ENCODE assay signal across 24 cellular contexts in the genomic region with DNA sequence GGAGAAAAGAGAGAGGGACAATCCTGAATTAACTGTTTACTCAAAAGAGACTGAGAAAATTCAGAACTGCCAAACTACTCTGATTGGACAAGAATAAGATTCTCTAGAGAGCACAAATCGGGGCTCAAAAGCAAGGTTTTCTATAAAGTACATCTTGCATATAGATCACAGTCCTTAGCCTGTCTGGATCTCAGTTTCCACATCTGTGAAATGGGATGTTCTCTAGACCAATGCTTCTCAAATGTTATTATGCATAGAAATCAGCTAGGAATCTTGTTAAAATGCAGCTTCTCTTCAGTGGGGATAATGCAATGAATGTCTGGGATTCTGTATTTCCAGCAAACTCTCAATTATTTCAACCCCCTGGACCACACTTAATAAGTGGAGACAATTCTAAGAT.
DNase-seq lines count a peak whose midpoint lies in the region; ATAC-seq and TF ChIP-seq lines count a peak whose summit lies in the region.
"Had no signal": no experiment of that assay in that cellular context is flagged by ENCODE, and none has a peak within 500 bp of the region (broad histone marks: within the 10 kb centered on the region; RNA-seq: fewer than 3 reads in every experiment).

No MANE protein-coding gene starts in this region.

- peak overlapping the region; percentile 99 for H2BK20ac ChIP-seq in IMR-90 (ENCODE audit: low read depth, low read length)

- H2AFZ ChIP-seq in IMR-90 (replicated peaks; ENCODE audit: low read length, poor library complexity) = no peak overlapping the region

- H3K18ac ChIP-seq in IMR-90 (ENCODE audit: low read depth, low read length) = peak overlapping the region; percentile 58

- H3K9me1 ChIP-seq in IMR-90 (ENCODE audit: insufficient read depth, low read length) = peaks cover 32% of the 10 kb centered on the region

- H4K91ac ChIP-seq in IMR-90 (ENCODE audit: insufficient read depth, low read depth, low read length) = peak overlapping the region; percentile 98

- in situ Hi-C loops in IMR-90 (cut with MboI; ENCODE audit: low sequenced_read_pairs) = no loop called here

- H3K27ac Mint-ChIP-seq in memory B cell = peak overlapping the region; percentile 64
- H3K27ac Mint-ChIP-seq: CD8-positive, alpha-beta T cell had no signal

- H3K27me3 Mint-ChIP-seq in memory B cell = no peaks in the 10 kb centered on the region

- no peak overlapping the region for H3K4me2 ChIP-seq in IMR-90 (ENCODE audit: low read depth, low read length)

- H3K56ac ChIP-seq in IMR-90 (ENCODE audit: extremely low read depth, insufficient read depth, low read length) = peak overlapping the region; percentile 69; the same call in 1 of the 2 replicates

- H4K8ac ChIP-seq in IMR-90 (ENCODE audit: low read depth in 2 of 2, low read length in 2 of 2) = peak overlapping the region; percentile 64 to 94

- BruUV-seq in IMR-90 (replicated peaks; lab: Mats Ljungman, UMichigan) = no TSS peak

- H3K4me3 ChIP-seq in AG04450 (ENCODE audit: low read depth, low read length) (no peak overlapping the region), IMR-90 (ENCODE audit: insufficient read depth, low read depth, low read length) (no peak overlapping the region), SJSA1 (no peak overlapping the region)
- H3K4me3 ChIP-seq: HAP-1, MG63, Peyer's patch, SK-N-MC had no signal

- H3K9me3 ChIP-seq in AG04450 (ENCODE audit: control insufficient read depth, insufficient read depth, low read length) (peaks cover 4% of the 10 kb centered on the region; the same call in 1 of the 2 replicates), IMR-90 (ENCODE audit: control insufficient read depth, insufficient read depth, low read length) (no peaks in the 10 kb centered on the region), SJSA1 (replicated peaks) (no peaks in the 10 kb centered on the region)
- H3K9me3 ChIP-seq: HAP-1, MG63, Peyer's patch had no signal

- no peaks in the 10 kb centered on the region for H4K20me1 ChIP-seq in IMR-90 (ENCODE audit: insufficient read depth, low read length)

- TF ChIP-seq POLR2A in IMR-90 (IDR thresholded peaks at IDR 0.05; ENCODE audit: low read depth, low read length) = no peak

- H3K4ac ChIP-seq in IMR-90 (ENCODE audit: low read depth, low read length) = peak overlapping the region; percentile 97

- intact Hi-C loops in IMR-90 (cut with micrococcal nuclease) = no loop called here

- H3K14ac ChIP-seq in IMR-90 (replicated peaks; ENCODE audit: low read depth, low read length) = peak overlapping the region; percentile 98

- no CpG with 5 or more reads among the region's 1 CpG for WGBS in IMR-90 (ENCODE audit: extremely low coverage in 2 of 2, insufficient read length in 1 of 2), 2 experiments

- H2AK9ac ChIP-seq in IMR-90 (replicated peaks; ENCODE audit: low read depth, low read length, poor library complexity) = peak overlapping the region; percentile 83

- no peak for TF ChIP-seq RAD21 in IMR-90 (IDR thresholded peaks at IDR 0.05; ENCODE audit: low read length)

- CTCF ChIA-PET in AG04450 (lab: Charles Lee) = interaction anchor here (1.5 to 1.7 kb wide), 3 partner anchors 91 to 510 kb away, joined by 5 to 6 read pairs (median 5); no protein-coding TSS in a partner anchor
- CTCF ChIA-PET in IMR-90 (lab: Yijun Ruan, JAX) = no interaction called here

- no peaks in the 10 kb centered on the region for H3K36me3 Mint-ChIP-seq in memory B cell
- H3K36me3 Mint-ChIP-seq: CD8-positive, alpha-beta T cell had no signal

- peak overlapping the region; percentile 80 for H2BK5ac ChIP-seq in IMR-90 (ENCODE audit: low read depth, low read length, poor library complexity, severe bottlenecking)

- H2BK15ac ChIP-seq in IMR-90 (ENCODE audit: low read depth, low read length) = peak overlapping the region; percentile 96

- ATAC-seq in IMR-90 (ENCODE audit: low read depth) (no peak), memory B cell (ENCODE audit: low read depth) (no peak), GM21717 (IDR thresholded peaks at IDR 0.05; ENCODE audit: unreplicated experiment) (no peak), HG03520 (IDR thresholded peaks at IDR 0.05; ENCODE audit: unreplicated experiment) (no peak), HG02973 (IDR thresholded peaks at IDR 0.05; ENCODE audit: unreplicated experiment) (no peak)

- no peaks in the 10 kb centered on the region for H3K9me3 Mint-ChIP-seq in memory B cell
- H3K9me3 Mint-ChIP-seq: CD8-positive, alpha-beta T cell; HFFc6 had no signal

- peak overlapping the region; percentile 99 for H2BK120ac ChIP-seq in IMR-90 (ENCODE audit: low read depth, low read length)

- H3K23ac ChIP-seq in IMR-90 (ENCODE audit: low read depth, low read length) = peak overlapping the region; percentile 90

- H3K27ac ChIP-seq in AG04450 (ENCODE audit: low read depth, low read length) (peak overlapping the region; percentile 78), IMR-90 (ENCODE audit: insufficient read depth, low read length) (peak overlapping the region; percentile 64), SJSA1 (peak overlapping the region; percentile 50)
- H3K27ac ChIP-seq: C4-2B, HL-60, SK-N-MC had no signal

- dilution Hi-C loops in IMR-90 (cut with HindIII; ENCODE audit: low sequenced_read_pairs, unreplicated experiment) = no loop called here

- TF ChIP-seq CTCF in AG04450 (IDR thresholded peaks at IDR 0.05; ENCODE audit: low read depth, low read length) (no peak), IMR-90 (conservative IDR thresholded peaks at IDR 0.05; ENCODE audit: low read depth, low read length) (no peak)

- POLR2A ChIA-PET in AG04450 (lab: Yijun Ruan, JAX) (interaction anchor here (2.3 kb wide), 1 partner anchor 10 kb away, joined by 9 read pairs; no protein-coding TSS in a partner anchor), IMR-90 (lab: Charles Lee; ENCODE audit: unreplicated experiment) (interaction anchor here (2.0 kb wide), 1 partner anchor 10 kb away, joined by 6 read pairs; no protein-coding TSS in a partner anchor)

- no peak overlapping the region for H3K9ac ChIP-seq in IMR-90 (ENCODE audit: low read depth, low read length)

- H3K4me3 Mint-ChIP-seq in memory B cell = no peak overlapping the region
- H3K4me3 Mint-ChIP-seq: HFFc6 had no signal

- peak overlapping the region; percentile 80 for H4K5ac ChIP-seq in IMR-90 (ENCODE audit: low read depth, low read length)

- H3K27me3 ChIP-seq in AG04450 (ENCODE audit: control insufficient read depth, insufficient read depth, low read length) (no peaks in the 10 kb centered on the region), IMR-90 (ENCODE audit: control insufficient read depth, insufficient read depth, low read length) (no peaks in the 10 kb centered on the region), SJSA1 (replicated peaks) (no peaks in the 10 kb centered on the region)
- H3K27me3 ChIP-seq: MG63, Peyer's patch had no signal

- H3K79me1 ChIP-seq in IMR-90 (ENCODE audit: low read depth in 1 of 2, low read length in 2 of 2) = peaks cover 0 to 49% of the 10 kb centered on the region in 2 experiments; a peak in 2 of 4 replicates

- peaks cover 39% of the 10 kb centered on the region for H3K4me1 Mint-ChIP-seq in memory B cell

- no peak for DNase-seq in AG04450 (ENCODE audit: low read depth, low spot score)
- no peak for DNase-seq in IMR-90
- no peak for DNase-seq in SJSA1 (ENCODE audit: low read depth in 1 of 2, low spot score in 2 of 2)
- DNase-seq in memory B cell (ENCODE audit: low spot score in 2 of 2) = no peak
- no peak for DNase-seq in SW480 (ENCODE audit: low spot score)
- DNase-seq: CD8-positive, alpha-beta T cell; DMS 273 treated with DMSO at 0.1 percent for 48 hours; DMS79; GOT3; MG63; NCI-H2029 treated with DMSO at 0.1 percent for 48 hours; NCI-H446 treated with DMSO at 0.1 percent for 48 hours; NCI-H526; NCI-H82; SHP77 treated with DMSO at 0.1 percent for 48 hours had no signal

- H3K4me1 ChIP-seq in IMR-90 (ENCODE audit: control insufficient read depth, insufficient read depth, low read length) = peaks cover 26% of the 10 kb centered on the region
- H3K4me1 ChIP-seq in SJSA1 (replicated peaks) = peaks cover 57% of the 10 kb centered on the region
- H3K4me1 ChIP-seq: HAP-1, Peyer's patch had no signal

- no peaks in the 10 kb centered on the region for H3K36me3 ChIP-seq in IMR-90 (ENCODE audit: control insufficient read depth, insufficient read depth, low read length)
- no peaks in the 10 kb centered on the region for H3K36me3 ChIP-seq in SJSA1
- H3K36me3 ChIP-seq: HAP-1, MG63, Peyer's patch had no signal

- peak overlapping the region; percentile 95 for H2AK5ac ChIP-seq in IMR-90 (ENCODE audit: low read depth, low read length)

TF ChIP-seq in IMR-90, 13 proteins besides CTCF, POLR2A, EP300 and RAD21 (continues in another document):
- TF ChIP-seq USF2 (IDR thresholded peaks at IDR 0.05; ENCODE audit: low read depth, low read length) (no peak), RFX5 (IDR thresholded peaks at IDR 0.05; ENCODE audit: low read depth, low read length) (no peak), NFE2L2 (IDR thresholded peaks at IDR 0.05; ENCODE audit: low read depth, low read length) (no peak), SMC3 (IDR thresholded peaks at IDR 0.05; ENCODE audit: low read depth, low read length) (no peak), FOS (IDR thresholded peaks at IDR 0.05; ENCODE audit: low read depth, low read length) (no peak), MAZ (IDR thresholded peaks at IDR 0.05; ENCODE audit: borderline replicate concordance, low read depth, low read length) (no peak), CEBPB (IDR thresholded peaks at IDR 0.05; ENCODE audit: low read depth, low read length) (no peak), RCOR1 (IDR thresholded peaks at IDR 0.05; ENCODE audit: insufficient replicate concordance, low read length) (no peak), MAFK (IDR thresholded peaks at IDR 0.05; ENCODE audit: low read depth, low read length) (no peak), CHD1 (IDR thresholded peaks at IDR 0.05; ENCODE audit: low read depth, low read length) (no peak), MXI1 (IDR thresholded peaks at IDR 0.05; ENCODE audit: borderline replicate concordance, low read depth, low read length) (no peak), ELK1 (IDR thresholded peaks at IDR 0.05; ENCODE audit: borderline replicate concordance, low read depth, low read length) (no peak)
